In the genomic region with DNA sequence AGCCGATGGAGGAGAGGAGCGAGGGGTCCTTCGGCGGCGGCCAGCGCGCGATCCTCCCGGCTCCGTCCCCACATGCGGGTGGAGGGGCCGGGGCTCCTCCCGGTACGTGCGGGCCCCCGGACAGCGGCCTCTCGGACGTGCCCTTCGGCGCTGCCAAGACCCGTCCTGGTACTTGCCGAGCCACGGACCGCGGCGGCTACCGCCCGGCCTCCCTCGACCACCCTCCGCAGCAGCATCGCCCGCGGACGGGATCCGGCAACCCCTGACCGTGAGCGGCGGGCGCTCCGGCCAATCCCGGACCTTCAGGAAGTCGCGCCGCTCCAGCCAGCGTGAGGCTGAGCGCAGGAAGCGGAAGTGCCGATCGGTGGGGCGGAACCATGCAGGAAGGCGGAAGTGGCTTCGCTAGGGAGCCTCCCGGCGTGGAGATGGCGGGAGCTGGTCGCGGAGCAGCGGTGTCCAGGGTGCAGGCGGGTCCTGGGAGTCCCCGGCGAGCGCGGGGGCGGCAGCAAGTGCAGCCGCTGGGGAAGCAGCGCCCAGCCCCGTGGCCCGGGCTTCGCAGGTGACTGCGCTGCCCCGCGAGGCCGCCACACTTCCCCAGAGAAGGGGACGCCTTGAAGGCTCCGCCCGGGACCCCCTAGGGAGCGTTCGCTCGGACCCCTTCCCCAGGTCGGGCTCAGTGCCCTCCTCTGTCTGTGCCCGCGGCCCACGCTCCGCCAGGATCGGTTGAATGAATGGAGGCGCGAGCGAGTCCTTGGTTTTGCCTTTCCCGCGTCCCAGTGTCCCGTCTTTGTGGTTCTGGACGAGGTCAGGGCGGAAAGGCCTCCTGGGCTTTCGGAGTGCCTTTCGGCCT, we compare ENCODE assay signal across 8 cellular contexts. TPM values are rescaled to one million over a fixed set of nuclear protein-coding genes. Genes with fewer than 3 reads are reported as not detected.
DNase-seq lines count a peak whose midpoint lies in the region; ATAC-seq and TF ChIP-seq lines count a peak whose summit lies in the region.

Gene CCDC137 (plus strand): TSS at position 396 of the 850 bp plus-strand sequence. CDS start 30 bp downstream, at position 426.
Gene OXLD1 (minus strand): TSS at position 264 of the 850 bp plus-strand sequence. CDS start 28 bp downstream, at position 236.

- H3K4me3 ChIP-seq in BJ (ENCODE audit: low read depth, low read length) = peak within 1 kb of the TSS; percentile 87

- no peak for TF ChIP-seq CTCF in BJ (IDR thresholded peaks at IDR 0.05; ENCODE audit: insufficient read depth, low read depth, low read length)

- CTCF ChIA-PET in BJ (lab: Yijun Ruan, JAX) = interaction anchor here (1.1 kb wide), 1 partner anchor 18 kb away, joined by 5 read pairs; no protein-coding TSS in a partner anchor

- POLR2A ChIA-PET in BJ (lab: Charles Lee) = interaction anchor here (0.6 kb wide), 1 partner anchor 151 kb away, joined by 3 read pairs; no protein-coding TSS in a partner anchor

- DNase-seq in BJ (ENCODE audit: low read depth) (peak; percentile 70), GM19240 (ENCODE audit: insufficient read length, low spot score) (peak; percentile 96), NCI-H524 treated with DMSO at 0.1 percent for 48 hours (lab: John Stamatoyannopoulos, UW) (peak; percentile 92)
- DNase-seq in activated CD4-positive, alpha-beta T cell treated with anti-CD3 and anti-CD28 coated beads for 4 hours = peak; percentile 89 to 90
- DNase-seq in stimulated activated CD4-positive, alpha-beta T cell treated with anti-CD3 and anti-CD28 coated beads, Interleukin-1b, Interleukin-23, amount 100 ng/mL, for 24 hours (ENCODE audit: low read depth in 4 of 4, low spot score in 1 of 4) = peak; percentile 78 to 91 (median 86)

- H3K27ac ChIP-seq in cingulate gyrus (ENCODE audit: low read depth, low read length) = peak within 1 kb of the TSS; percentile 49
- H3K27ac ChIP-seq in layer of hippocampus (ENCODE audit: low read depth, low read length) = peak within 1 kb of the TSS; percentile 87

- H3K27me3 ChIP-seq in BJ (ENCODE audit: control insufficient read depth, insufficient read depth, low read length) (no peaks in the 10 kb centered on the region), layer of hippocampus (ENCODE audit: control insufficient read depth, insufficient read depth, low read length) (no peaks in the 10 kb centered on the region)

- H3K36me3 ChIP-seq in BJ (ENCODE audit: control insufficient read depth, insufficient read depth, low read length) = peaks cover 9% of the 10 kb centered on the region

- ATAC-seq in HG03457 (IDR thresholded peaks at IDR 0.05; ENCODE audit: unreplicated experiment) = peak; percentile 82

RNA-seq across cellular contexts. Expression of gene CCDC137, which starts in this region (rescaled TPM):
- 10.8 and 10.9 TPM in 2 replicates for polyA plus RNA-seq in BJ (2011; rRNA removed)
- 2.2 and 2.6 TPM in 2 replicates for polyA minus RNA-seq in BJ (2011; rRNA and poly(A)+ RNA removed)

RNA-seq across cellular contexts. Expression of gene OXLD1, which starts in this region (rescaled TPM):
- polyA plus RNA-seq in BJ (2011; rRNA removed) = 18.4 and 29.6 TPM in 2 replicates
- 1.7 and 3.3 TPM in 2 replicates for polyA minus RNA-seq in BJ (2011; rRNA and poly(A)+ RNA removed)

Comparison
In these comparisons a context has a peak if more than half of its experiments do, and no peak if none do; other contexts are left out.
1. Peak in every context shown above with its lines: DNase-seq, ATAC-seq, H3K4me3 ChIP-seq and H3K27ac ChIP-seq.